28 cellular contexts compared by ENCODE assay signal in the genomic region with DNA sequence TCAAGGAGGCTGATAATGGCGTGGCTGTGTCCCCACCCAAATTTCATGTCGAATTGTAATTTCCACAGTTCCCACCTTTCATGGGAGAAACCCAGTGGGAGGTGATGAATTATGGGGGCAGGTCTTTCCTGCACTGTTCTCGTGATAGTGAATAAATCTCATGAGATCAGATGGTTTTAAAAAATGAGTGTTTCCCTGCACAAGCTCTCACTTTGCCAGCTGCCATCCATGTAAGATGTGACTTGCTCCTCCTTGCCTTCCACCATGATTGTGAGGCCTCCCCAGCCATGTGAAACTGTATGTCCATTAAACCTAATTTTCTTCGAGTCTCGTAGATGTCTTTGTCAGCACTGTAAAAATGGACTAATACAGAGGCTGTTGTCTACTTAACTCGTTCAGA.
"Had no signal": no experiment of that assay in that cellular context is flagged by ENCODE, and none has a peak within 500 bp of the region (broad histone marks: within the 10 kb centered on the region; RNA-seq: fewer than 3 reads in every experiment).

No MANE protein-coding gene starts in this region.

- H3K27me3 ChIP-seq: colonic mucosa, dorsolateral prefrontal cortex, esophagus muscularis mucosa, esophagus squamous epithelium, foreskin keratinocyte, gastrocnemius medialis, gastroesophageal sphincter, heart left ventricle, heart right ventricle had no signal

- H3K27ac ChIP-seq: colonic mucosa, coronary artery, dorsolateral prefrontal cortex, epithelial cell of prostate, esophagus muscularis mucosa, esophagus squamous epithelium, foreskin keratinocyte, gastrocnemius medialis, gastroesophageal sphincter, heart left ventricle, heart right ventricle had no signal

- H3K9me3 ChIP-seq: colonic mucosa, esophagus muscularis mucosa, gastrocnemius medialis, gastroesophageal sphincter had no signal

- H3K36me3 ChIP-seq: colonic mucosa, esophagus muscularis mucosa, esophagus squamous epithelium, gastrocnemius medialis, gastroesophageal sphincter, heart left ventricle, heart right ventricle had no signal

- DNase-seq: colonic mucosa; cortex of kidney; dermis blood vessel endothelial cell; dorsolateral prefrontal cortex; effector CD4-positive, alpha-beta T cell; effector CD8-positive, alpha-beta T cell; effector memory CD4-positive, alpha-beta T cell; effector memory CD8-positive, alpha-beta T cell; endodermal cell; erythroblast; esophagus squamous epithelium; foreskin fibroblast; foreskin keratinocyte; foreskin melanocyte; gastrocnemius medialis; glutamatergic neuron; head of caudate nucleus; heart left ventricle; heart right ventricle had no signal

- H3K4me3 ChIP-seq: colonic mucosa, coronary artery, dorsolateral prefrontal cortex, esophagus muscularis mucosa, esophagus squamous epithelium, gastrocnemius medialis, gastroesophageal sphincter, heart left ventricle, heart right ventricle had no signal

- FAIRE-seq: colon, endometrium, endothelial cell of umbilical vein, frontal cortex had no signal

- ATAC-seq: effector memory CD8-positive, alpha-beta T cell; esophagus mucosa; foreskin keratinocyte; gastrocnemius medialis; gastroesophageal sphincter; heart left ventricle; heart right ventricle had no signal

- H3K4me1 ChIP-seq: colonic mucosa, gastroesophageal sphincter had no signal
